ENCODE assay signal across 24 cellular contexts in genomic region chr18:4781873-4782272, GRCh38.
"Had no signal": no experiment of that assay in that cellular context is flagged by ENCODE, and none has a peak within 500 bp of the region (broad histone marks: within the 10 kb centered on the region; RNA-seq: fewer than 3 reads in every experiment).

No MANE protein-coding gene starts in this region.

- H3K4me1 ChIP-seq: pancreas, prostate gland, stomach, thyroid gland, tibial nerve, upper lobe of left lung, uterus had no signal

- H3K36me3 ChIP-seq: neutrophil, pancreas, prostate gland, stomach, thoracic aorta, thyroid gland, tibial nerve, upper lobe of left lung, uterus had no signal

- H3K4me3 ChIP-seq: pancreas, prostate gland, stomach, thoracic aorta, thyroid gland, tibial nerve, upper lobe of left lung, uterus had no signal

- DNase-seq: naive B cell; naive thymus-derived CD8-positive, alpha-beta T cell; nephron progenitor cell; nucleus accumbens; pancreas; right cardiac atrium; small intestine; stimulated activated CD4-positive, alpha-beta T cell treated with anti-CD3 and anti-CD28 coated beads, Interleukin-15, amount 100 ng/mL, for 24 hours; stimulated activated CD4-positive, alpha-beta T cell treated with anti-CD3 and anti-CD28 coated beads, Interleukin-2, amount 100 ng/mL, for 24 hours; stimulated activated CD4-positive, alpha-beta T cell treated with anti-CD3 and anti-CD28 coated beads, Interleukin-2, amount 100 ng/mL, for 48 hours; stimulated activated CD4-positive, alpha-beta T cell treated with anti-CD3 and anti-CD28 coated beads, Interleukin-4, amount 100 ng/mL, for 24 hours; stimulated activated naive B cell treated with anti-CD40 and anti-IgM and Interleukin-4, amounts not matched to agents 10 μg/mL and 1 μg/mL and 100 μg/mL, for 72 hours; stimulated activated naive CD4-positive, alpha-beta T cell treated with Interleukin-2 at 50 U/mL for 16 hours; stomach; thyroid gland; trophoblast cell; uterus had no signal

- H3K27ac ChIP-seq: neutrophil, pancreas, prostate gland, stomach, thoracic aorta, thyroid gland, tibial nerve, upper lobe of left lung, uterus had no signal

- ATAC-seq: naive thymus-derived CD8-positive, alpha-beta T cell; pancreas; right cardiac atrium; sciatic nerve; stimulated activated effector memory CD8-positive, alpha-beta T cell treated with anti-CD3 and anti-CD28 coated beads, Interleukin-12 subunit alpha, Interleukin-12 subunit beta, amount 100 ng/mL, for 72 hours; stimulated activated naive B cell treated with anti-CD40 and anti-IgM and Interleukin-4, amounts not matched to agents 10 μg/mL and 1 μg/mL and 100 μg/mL, for 72 hours had no signal

- H3K9me3 ChIP-seq: neutrophil, pancreas, prostate gland, thoracic aorta, thyroid gland, uterus had no signal

- H3K27me3 ChIP-seq: neutrophil, pancreas, stomach, thyroid gland, tibial nerve, upper lobe of left lung, uterus had no signal
